Comparison of ENCODE assay signal across 1 cellular context in the genomic region with DNA sequence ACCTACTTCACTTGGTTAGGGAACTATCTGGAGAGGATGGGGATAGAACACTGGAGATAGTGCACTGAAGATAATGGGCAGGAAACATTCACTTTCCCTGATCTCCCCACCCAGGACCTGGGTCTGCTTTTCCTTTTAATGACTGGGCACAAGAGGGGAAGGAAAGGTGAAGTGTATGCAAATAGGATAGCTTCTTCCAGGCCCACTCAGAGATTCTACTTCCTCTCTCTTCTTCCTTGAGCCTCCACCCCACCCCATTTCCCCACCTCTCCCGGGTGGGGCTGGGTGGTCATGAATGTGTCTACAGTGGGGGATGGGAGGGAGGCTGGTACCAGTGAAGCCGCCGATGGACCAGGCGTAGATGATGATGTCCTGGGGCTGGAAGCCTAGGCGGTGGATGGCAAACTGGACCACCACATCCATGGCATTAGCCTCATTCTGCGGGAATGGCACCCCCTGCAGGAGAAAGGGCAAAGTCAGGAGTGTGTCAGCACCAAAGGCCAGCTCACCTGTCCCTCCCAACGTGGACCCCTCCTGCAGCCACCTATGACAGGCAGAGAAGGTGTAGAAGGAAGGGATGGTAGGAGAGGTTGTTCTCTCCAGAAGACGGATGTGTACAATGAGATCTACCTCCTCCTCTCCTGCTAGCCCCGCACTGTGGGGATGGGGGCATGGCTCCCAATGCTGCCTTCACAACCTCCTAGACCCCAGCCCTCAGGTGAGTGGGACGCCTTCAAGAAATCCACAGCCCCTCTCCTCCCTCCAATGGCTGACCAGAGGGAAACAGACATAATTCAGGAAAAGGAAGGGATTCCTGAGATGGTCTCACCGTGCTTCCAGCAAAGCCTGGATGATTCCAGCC.
TF ChIP-seq lines count a peak whose summit lies in the region.

No MANE protein-coding gene starts in this region.

TF ChIP-seq in K562, 482 proteins besides CTCF, POLR2A, EP300 and RAD21 (continued from another document and continues in another):
- TF ChIP-seq PATZ1 (CRISPR knock-in tag; IDR thresholded peaks at IDR 0.05; ENCODE audit: borderline replicate concordance) (peak; percentile 39; the same call in 1 of the 2 replicates), SAP30 (IDR thresholded peaks at IDR 0.05; ENCODE audit: borderline replicate concordance, insufficient read depth, low read depth, low read length, poor library complexity, severe bottlenecking) (no peak), C11orf30 (IDR thresholded peaks at IDR 0.05; ENCODE audit: low read depth) (no peak), RBM39 (optimal IDR thresholded peaks at IDR 0.05; ENCODE audit: low read depth, low read length) (peak; percentile 47), LCOR (CRISPR knock-in tag; IDR thresholded peaks at IDR 0.05) (no peak), MYC (IDR thresholded peaks at IDR 0.05; ENCODE audit: low read depth, low read length) (no peak), MYC (CRISPR knock-in tag; IDR thresholded peaks at IDR 0.05; ENCODE audit: borderline replicate concordance, low read depth) (0 out of 2 replicates have a peak, but pooled peaks have one; percentile 15), MYNN (IDR thresholded peaks at IDR 0.05) (0 out of 2 replicates have a peak, but pooled peaks have one; percentile 27), MYNN (CRISPR knock-in tag; IDR thresholded peaks at IDR 0.05) (no peak), ZNF395 (CRISPR knock-in tag; IDR thresholded peaks at IDR 0.05) (no peak), CEBPG (CRISPR knock-in tag; IDR thresholded peaks at IDR 0.05) (0 out of 2 replicates have a peak, but pooled peaks have one; percentile 13), CEBPG (tag; conservative IDR thresholded peaks at IDR 0.05 in 1 of 2, IDR thresholded peaks at IDR 0.05 in 1 of 2) (no peak), THAP7 (CRISPR knock-in tag; IDR thresholded peaks at IDR 0.05) (0 out of 2 replicates have a peak, but pooled peaks have one; percentile 41), NONO (IDR thresholded peaks at IDR 0.05; ENCODE audit: low read depth in 2 of 2, low read length in 1 of 2) (peak in 1 of 2 experiments; percentile 27; a peak in 1 of 4 replicates), MAFG (tag; conservative IDR thresholded peaks at IDR 0.05) (no peak), L3MBTL2 (IDR thresholded peaks at IDR 0.05) (no peak), SNIP1 (IDR thresholded peaks at IDR 0.05; ENCODE audit: low read depth) (no peak), RFX1 (IDR thresholded peaks at IDR 0.05) (no peak), FOS (IDR thresholded peaks at IDR 0.05; ENCODE audit: extremely low read depth, insufficient read length) (no peak), BCOR (IDR thresholded peaks at IDR 0.05) (no peak), MECOM (CRISPR knock-in tag; IDR thresholded peaks at IDR 0.05) (0 out of 2 replicates have a peak, but pooled peaks have one; percentile 47), ZBTB7A (IDR thresholded peaks at IDR 0.05; ENCODE audit: borderline replicate concordance, control insufficient read depth, low read depth, low read length) (peak; percentile 44), UBTF (IDR thresholded peaks at IDR 0.05; ENCODE audit: borderline replicate concordance in 1 of 2, low read depth in 2 of 2, low read length in 2 of 2) (no peak), SAFB2 (IDR thresholded peaks at IDR 0.05; ENCODE audit: borderline replicate concordance, low read depth, low read length, severe bottlenecking) (no peak), OTX1 (CRISPR knock-in tag; IDR thresholded peaks at IDR 0.05) (no peak; the same call in 1 of the 2 replicates), ZNF583 (CRISPR knock-in tag; IDR thresholded peaks at IDR 0.05) (no peak), NFRKB (IDR thresholded peaks at IDR 0.05; ENCODE audit: low read depth) (no peak)
- TF ChIP-seq, protein P1, sequence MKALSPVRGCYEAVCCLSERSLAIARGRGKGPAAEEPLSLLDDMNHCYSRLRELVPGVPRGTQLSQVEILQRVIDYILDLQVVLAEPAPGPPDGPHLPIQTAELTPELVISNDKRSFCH (CRISPR knock-in tag; IDR thresholded peaks at IDR 0.05), result no peak
- TF ChIP-seq, protein P1 (tag; IDR thresholded peaks at IDR 0.05), result no peak; the same call in 1 of the 2 replicates
- TF ChIP-seq, protein P2, sequence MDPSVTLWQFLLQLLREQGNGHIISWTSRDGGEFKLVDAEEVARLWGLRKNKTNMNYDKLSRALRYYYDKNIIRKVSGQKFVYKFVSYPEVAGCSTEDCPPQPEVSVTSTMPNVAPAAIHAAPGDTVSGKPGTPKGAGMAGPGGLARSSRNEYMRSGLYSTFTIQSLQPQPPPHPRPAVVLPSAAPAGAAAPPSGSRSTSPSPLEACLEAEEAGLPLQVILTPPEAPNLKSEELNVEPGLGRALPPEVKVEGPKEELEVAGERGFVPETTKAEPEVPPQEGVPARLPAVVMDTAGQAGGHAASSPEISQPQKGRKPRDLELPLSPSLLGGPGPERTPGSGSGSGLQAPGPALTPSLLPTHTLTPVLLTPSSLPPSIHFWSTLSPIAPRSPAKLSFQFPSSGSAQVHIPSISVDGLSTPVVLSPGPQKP (CRISPR knock-in tag; IDR thresholded peaks at IDR 0.05), result no peak
- TF ChIP-seq, protein P3, sequence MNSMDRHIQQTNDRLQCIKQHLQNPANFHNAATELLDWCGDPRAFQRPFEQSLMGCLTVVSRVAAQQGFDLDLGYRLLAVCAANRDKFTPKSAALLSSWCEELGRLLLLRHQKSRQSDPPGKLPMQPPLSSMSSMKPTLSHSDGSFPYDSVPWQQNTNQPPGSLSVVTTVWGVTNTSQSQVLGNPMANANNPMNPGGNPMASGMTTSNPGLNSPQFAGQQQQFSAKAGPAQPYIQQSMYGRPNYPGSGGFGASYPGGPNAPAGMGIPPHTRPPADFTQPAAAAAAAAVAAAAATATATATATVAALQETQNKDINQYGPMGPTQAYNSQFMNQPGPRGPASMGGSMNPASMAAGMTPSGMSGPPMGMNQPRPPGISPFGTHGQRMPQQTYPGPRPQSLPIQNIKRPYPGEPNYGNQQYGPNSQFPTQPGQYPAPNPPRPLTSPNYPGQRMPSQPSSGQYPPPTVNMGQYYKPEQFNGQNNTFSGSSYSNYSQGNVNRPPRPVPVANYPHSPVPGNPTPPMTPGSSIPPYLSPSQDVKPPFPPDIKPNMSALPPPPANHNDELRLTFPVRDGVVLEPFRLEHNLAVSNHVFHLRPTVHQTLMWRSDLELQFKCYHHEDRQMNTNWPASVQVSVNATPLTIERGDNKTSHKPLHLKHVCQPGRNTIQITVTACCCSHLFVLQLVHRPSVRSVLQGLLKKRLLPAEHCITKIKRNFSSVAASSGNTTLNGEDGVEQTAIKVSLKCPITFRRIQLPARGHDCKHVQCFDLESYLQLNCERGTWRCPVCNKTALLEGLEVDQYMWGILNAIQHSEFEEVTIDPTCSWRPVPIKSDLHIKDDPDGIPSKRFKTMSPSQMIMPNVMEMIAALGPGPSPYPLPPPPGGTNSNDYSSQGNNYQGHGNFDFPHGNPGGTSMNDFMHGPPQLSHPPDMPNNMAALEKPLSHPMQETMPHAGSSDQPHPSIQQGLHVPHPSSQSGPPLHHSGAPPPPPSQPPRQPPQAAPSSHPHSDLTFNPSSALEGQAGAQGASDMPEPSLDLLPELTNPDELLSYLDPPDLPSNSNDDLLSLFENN (IDR thresholded peaks at IDR 0.05; ENCODE audit: low read depth in 2 of 2, low read length in 2 of 2), result no peak
- TF ChIP-seq, protein P4, sequence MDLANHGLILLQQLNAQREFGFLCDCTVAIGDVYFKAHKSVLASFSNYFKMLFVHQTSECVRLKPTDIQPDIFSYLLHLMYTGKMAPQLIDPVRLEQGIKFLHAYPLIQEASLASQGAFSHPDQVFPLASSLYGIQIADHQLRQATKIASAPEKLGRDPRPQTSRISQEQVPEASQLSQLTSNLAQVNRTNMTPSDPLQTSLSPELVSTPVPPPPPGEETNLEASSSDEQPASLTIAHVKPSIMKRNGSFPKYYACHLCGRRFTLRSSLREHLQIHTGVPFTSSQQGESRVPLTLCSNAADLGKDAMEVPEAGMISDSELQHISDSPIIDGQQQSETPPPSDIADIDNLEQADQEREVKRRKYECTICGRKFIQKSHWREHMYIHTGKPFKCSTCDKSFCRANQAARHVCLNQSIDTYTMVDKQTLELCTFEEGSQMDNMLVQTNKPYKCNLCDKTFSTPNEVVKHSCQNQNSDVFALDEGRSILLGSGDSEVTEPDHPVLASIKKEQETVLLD (IDR thresholded peaks at IDR 0.05), result no peak
- TF ChIP-seq, protein P5, sequence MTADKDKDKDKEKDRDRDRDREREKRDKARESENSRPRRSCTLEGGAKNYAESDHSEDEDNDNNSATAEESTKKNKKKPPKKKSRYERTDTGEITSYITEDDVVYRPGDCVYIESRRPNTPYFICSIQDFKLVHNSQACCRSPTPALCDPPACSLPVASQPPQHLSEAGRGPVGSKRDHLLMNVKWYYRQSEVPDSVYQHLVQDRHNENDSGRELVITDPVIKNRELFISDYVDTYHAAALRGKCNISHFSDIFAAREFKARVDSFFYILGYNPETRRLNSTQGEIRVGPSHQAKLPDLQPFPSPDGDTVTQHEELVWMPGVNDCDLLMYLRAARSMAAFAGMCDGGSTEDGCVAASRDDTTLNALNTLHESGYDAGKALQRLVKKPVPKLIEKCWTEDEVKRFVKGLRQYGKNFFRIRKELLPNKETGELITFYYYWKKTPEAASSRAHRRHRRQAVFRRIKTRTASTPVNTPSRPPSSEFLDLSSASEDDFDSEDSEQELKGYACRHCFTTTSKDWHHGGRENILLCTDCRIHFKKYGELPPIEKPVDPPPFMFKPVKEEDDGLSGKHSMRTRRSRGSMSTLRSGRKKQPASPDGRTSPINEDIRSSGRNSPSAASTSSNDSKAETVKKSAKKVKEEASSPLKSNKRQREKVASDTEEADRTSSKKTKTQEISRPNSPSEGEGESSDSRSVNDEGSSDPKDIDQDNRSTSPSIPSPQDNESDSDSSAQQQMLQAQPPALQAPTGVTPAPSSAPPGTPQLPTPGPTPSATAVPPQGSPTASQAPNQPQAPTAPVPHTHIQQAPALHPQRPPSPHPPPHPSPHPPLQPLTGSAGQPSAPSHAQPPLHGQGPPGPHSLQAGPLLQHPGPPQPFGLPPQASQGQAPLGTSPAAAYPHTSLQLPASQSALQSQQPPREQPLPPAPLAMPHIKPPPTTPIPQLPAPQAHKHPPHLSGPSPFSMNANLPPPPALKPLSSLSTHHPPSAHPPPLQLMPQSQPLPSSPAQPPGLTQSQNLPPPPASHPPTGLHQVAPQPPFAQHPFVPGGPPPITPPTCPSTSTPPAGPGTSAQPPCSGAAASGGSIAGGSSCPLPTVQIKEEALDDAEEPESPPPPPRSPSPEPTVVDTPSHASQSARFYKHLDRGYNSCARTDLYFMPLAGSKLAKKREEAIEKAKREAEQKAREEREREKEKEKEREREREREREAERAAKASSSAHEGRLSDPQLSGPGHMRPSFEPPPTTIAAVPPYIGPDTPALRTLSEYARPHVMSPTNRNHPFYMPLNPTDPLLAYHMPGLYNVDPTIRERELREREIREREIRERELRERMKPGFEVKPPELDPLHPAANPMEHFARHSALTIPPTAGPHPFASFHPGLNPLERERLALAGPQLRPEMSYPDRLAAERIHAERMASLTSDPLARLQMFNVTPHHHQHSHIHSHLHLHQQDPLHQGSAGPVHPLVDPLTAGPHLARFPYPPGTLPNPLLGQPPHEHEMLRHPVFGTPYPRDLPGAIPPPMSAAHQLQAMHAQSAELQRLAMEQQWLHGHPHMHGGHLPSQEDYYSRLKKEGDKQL (CRISPR knock-in tag; IDR thresholded peaks at IDR 0.05; ENCODE audit: borderline replicate concordance), result 0 out of 2 replicates have a peak, but pooled peaks have one; percentile 81
